ENCODE assay signal across 9 cellular contexts in the genomic region with DNA sequence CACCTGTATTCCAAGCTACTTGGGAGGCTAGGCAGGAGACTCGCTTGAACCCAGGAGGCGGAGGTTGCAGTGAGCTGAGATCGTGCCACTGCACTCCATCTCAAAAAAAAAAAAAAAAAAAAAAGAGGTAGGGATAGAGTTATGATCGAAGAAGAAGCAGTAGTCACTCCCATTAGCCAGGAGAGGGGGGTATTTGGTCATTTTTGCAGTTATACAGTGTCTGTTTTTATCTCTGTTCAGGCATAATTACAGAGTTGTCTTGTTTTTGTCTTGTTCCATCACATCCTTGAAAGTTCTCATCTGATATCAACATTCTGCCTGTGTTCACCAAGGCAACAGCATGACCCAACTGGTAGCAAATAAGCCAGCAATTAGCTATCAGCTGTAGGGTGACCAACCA.
A peak's percentile ranks its signal among the peaks of the same experiment; 100 is the strongest.
DNase-seq lines count a peak whose midpoint lies in the region; ATAC-seq, FAIRE-seq and TF ChIP-seq lines count a peak whose summit lies in the region.
"Had no signal": no experiment of that assay in that cellular context is flagged by ENCODE, and none has a peak within 500 bp of the region (broad histone marks: within the 10 kb centered on the region; RNA-seq: fewer than 3 reads in every experiment).

No MANE protein-coding gene starts in this region.

- no peaks in the 10 kb centered on the region for H3K27me3 ChIP-seq in bronchial epithelial cell (ENCODE audit: control insufficient read depth, insufficient read depth, low read length)
- H3K27me3 ChIP-seq: right lobe of liver had no signal

- no peak overlapping the region for H3K27ac Mint-ChIP-seq in neural crest cell (ENCODE audit: unreplicated experiment)

- H3K4me1 Mint-ChIP-seq in neural crest cell, result peaks cover 35% of the 10 kb centered on the region

- H3K4me3 ChIP-seq in bronchial epithelial cell (ENCODE audit: low read depth, low read length), result no peak overlapping the region
- H3K4me3 ChIP-seq: right lobe of liver had no signal

- DNase-seq in NCI-H2171 (lab: John Stamatoyannopoulos, UW) (peak; percentile 7), bronchial epithelial cell (ENCODE audit: low read depth) (peak; percentile 30), neural crest cell (ENCODE audit: low read depth, low spot score) (no peak), SHP77 treated with DMSO at 0.1 percent for 48 hours (lab: John Stamatoyannopoulos, UW) (no peak), posterior cingulate gyrus (no peak)
- DNase-seq: activated CD4-positive, alpha-beta T cell treated with anti-CD3 and anti-CD28 coated beads, Interleukin-2, amount 50 U/mL, for 48 hours; right lobe of liver had no signal

- H3K36me3 Mint-ChIP-seq in neural crest cell (ENCODE audit: low read depth), result no peaks in the 10 kb centered on the region

- no peaks in the 10 kb centered on the region for H3K27me3 Mint-ChIP-seq in neural crest cell (ENCODE audit: low read depth)

- no peak overlapping the region for H3K4me3 Mint-ChIP-seq in neural crest cell

- FAIRE-seq in bronchial epithelial cell (lab: Jason Lieb, UNC), result no peak

- H3K9me3 Mint-ChIP-seq in neural crest cell, result peaks cover 3% of the 10 kb centered on the region

- intact Hi-C loops in posterior cingulate gyrus (cut with DNase I), result no loop called here

- 0 out of 2 replicates have a peak, but pooled peaks have one; percentile 20 for TF ChIP-seq CTCF in GM12874 (IDR thresholded peaks at IDR 0.05; ENCODE audit: insufficient read depth, low read depth, low read length)
- TF ChIP-seq CTCF in bronchial epithelial cell (IDR thresholded peaks at IDR 0.05; ENCODE audit: insufficient read depth, low read length, severe bottlenecking), result peak; percentile 20
- TF ChIP-seq CTCF in neural crest cell (conservative IDR thresholded peaks at IDR 0.05), result peak; percentile 59

- no peaks in the 10 kb centered on the region for H3K36me3 ChIP-seq in bronchial epithelial cell (ENCODE audit: control insufficient read depth, insufficient read depth, low read length)
- H3K36me3 ChIP-seq: right lobe of liver had no signal

- ATAC-seq in GM21526 (IDR thresholded peaks at IDR 0.05; ENCODE audit: low FRiP score, unreplicated experiment), result no peak

Comparison
In these comparisons a context has a peak if more than half of its experiments do, and no peak if none do; other contexts are left out.
1. DNase-seq: peak in NCI-H2171 (single experiment) and bronchial epithelial cell (single experiment); none in neural crest cell (single experiment), SHP77 treated with DMSO at 0.1 percent for 48 hours (single experiment) and posterior cingulate gyrus (0 of 10).
2. Peak in every context shown above with its lines, with median percentiles within 50 percentile points of each other: CTCF ChIP-seq.